ENCODE assay signal across 15 cellular contexts in genomic region chr10:132058793-132059759, GRCh38. TPM values are rescaled to one million over a fixed set of nuclear protein-coding genes. Genes with fewer than 3 reads are reported as not detected.
"Had no signal": no experiment of that assay in that cellular context is flagged by ENCODE, and none has a peak within 500 bp of the region (broad histone marks: within the 10 kb centered on the region; RNA-seq: fewer than 3 reads in every experiment).

No MANE protein-coding gene starts in this region.

- H3K9me3 Mint-ChIP-seq: activated CD4-positive, alpha-beta memory T cell treated with anti-CD3 and anti-CD28 coated beads for 36 hours; activated naive CD4-positive, alpha-beta T cell treated with anti-CD3 and anti-CD28 coated beads for 36 hours; activated naive CD8-positive, alpha-beta T cell treated with anti-CD3 and anti-CD28 coated beads, Interleukin-2, amount 50 U/mL, for 24 hours; activated T-helper 17 cell treated with anti-CD3 and anti-CD28 coated beads, Interleukin-2, amount 50 U/mL, for 72 hours had no signal

- H3K4me3 Mint-ChIP-seq: activated CD4-positive, alpha-beta memory T cell treated with anti-CD3 and anti-CD28 coated beads for 36 hours; activated CD4-positive, alpha-beta T cell treated with anti-CD3 and anti-CD28 coated beads for 36 hours; activated naive CD4-positive, alpha-beta T cell treated with anti-CD3 and anti-CD28 coated beads for 36 hours; activated naive CD8-positive, alpha-beta T cell treated with anti-CD3 and anti-CD28 coated beads, Interleukin-2, amount 50 U/mL, for 24 hours; activated T-helper 17 cell treated with anti-CD3 and anti-CD28 coated beads, Interleukin-2, amount 50 U/mL, for 72 hours; nephron progenitor cell; WTC11 had no signal

- H3K4me1 Mint-ChIP-seq: activated CD4-positive, alpha-beta T cell treated with anti-CD3 and anti-CD28 coated beads for 36 hours; activated naive CD8-positive, alpha-beta T cell treated with anti-CD3 and anti-CD28 coated beads, Interleukin-2, amount 50 U/mL, for 24 hours had no signal

- ATAC-seq: WTC11 had no signal

- DNase-seq: activated naive CD4-positive, alpha-beta T cell treated with anti-CD3 and anti-CD28 coated beads for 36 hours; activated naive CD8-positive, alpha-beta T cell treated with anti-CD3 and anti-CD28 coated beads, Interleukin-2, amount 50 U/mL, for 24 hours; activated T-cell treated with anti-CD3 and anti-CD28 coated beads for 4 hours; brain microvascular endothelial cell; cerebellar nuclear complex; dermis blood vessel endothelial cell; glutamatergic neuron; nephron progenitor cell; retina; small intestine; stimulated activated CD4-positive, alpha-beta T cell treated with anti-CD3 and anti-CD28 coated beads, Interleukin-4, amount 100 ng/mL, for 1 hour had no signal

- H3K27ac ChIP-seq: brain microvascular endothelial cell had no signal

- H3K36me3 Mint-ChIP-seq: activated CD4-positive, alpha-beta memory T cell treated with anti-CD3 and anti-CD28 coated beads for 36 hours had no signal

- H3K27me3 ChIP-seq: brain microvascular endothelial cell had no signal

- H3K27ac Mint-ChIP-seq: activated CD4-positive, alpha-beta memory T cell treated with anti-CD3 and anti-CD28 coated beads for 36 hours; activated CD4-positive, alpha-beta T cell treated with anti-CD3 and anti-CD28 coated beads for 36 hours; activated naive CD4-positive, alpha-beta T cell treated with anti-CD3 and anti-CD28 coated beads for 36 hours; activated naive CD8-positive, alpha-beta T cell treated with anti-CD3 and anti-CD28 coated beads, Interleukin-2, amount 50 U/mL, for 24 hours; activated T-helper 17 cell treated with anti-CD3 and anti-CD28 coated beads, Interleukin-2, amount 50 U/mL, for 72 hours; nephron progenitor cell had no signal

- H3K36me3 ChIP-seq: brain microvascular endothelial cell had no signal

RNA-seq across cellular contexts. Expression of gene JAKMIP3, which starts 6.7 kb away (rescaled TPM):
- total RNA-seq: dermis blood vessel endothelial cell had no signal
